In genomic region chr7:21532487-21532886, GRCh38 we compare ENCODE assay signal across 2 cellular contexts. TPM values are rescaled to one million over a fixed set of nuclear protein-coding genes. Genes with fewer than 3 reads are reported as not detected.
"Had no signal": no experiment of that assay in that cellular context is flagged by ENCODE, and none has a peak within 500 bp of the region (broad histone marks: within the 10 kb centered on the region; RNA-seq: fewer than 3 reads in every experiment).

No MANE protein-coding gene starts in this region.

RNA-seq across cellular contexts. Expression of gene DNAH11, which starts 10.4 kb away (rescaled TPM):
- total RNA-seq: OCI-LY7, PC-9 had no signal
